Comparison of ENCODE assay signal across 24 cellular contexts in the genomic region with DNA sequence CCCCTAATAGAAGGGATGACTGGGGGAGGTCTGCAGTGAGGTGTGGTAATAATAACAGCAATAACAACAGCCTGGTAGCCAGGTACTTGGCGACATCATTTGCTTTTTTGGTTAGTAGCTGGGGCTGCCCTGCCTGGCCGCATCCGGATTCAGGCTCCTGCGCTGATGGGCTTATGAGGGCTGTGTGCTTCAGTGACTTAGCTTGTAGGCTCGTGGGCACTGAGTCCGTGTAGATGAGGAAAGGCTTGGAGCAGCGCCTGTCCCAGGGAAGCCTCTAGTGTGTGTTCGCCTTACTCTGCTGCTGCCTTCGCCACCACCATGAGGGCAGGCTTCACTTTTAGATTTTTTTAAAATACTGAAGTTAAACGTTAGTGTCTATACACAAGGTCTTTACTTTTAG.
"Had no signal": no experiment of that assay in that cellular context is flagged by ENCODE, and none has a peak within 500 bp of the region (broad histone marks: within the 10 kb centered on the region; RNA-seq: fewer than 3 reads in every experiment).

No MANE protein-coding gene starts in this region.

- H3K27ac Mint-ChIP-seq: nephron, type B pancreatic cell had no signal

- H3K9me3 Mint-ChIP-seq: immature natural killer cell, nephron, type B pancreatic cell had no signal

- FAIRE-seq: frontal cortex, small intestine, urothelium cell line had no signal

- H3K27ac ChIP-seq: dorsolateral prefrontal cortex, lower lobe of right lung, ovary, right lobe of liver, stomach, thyroid gland had no signal

- H3K27me3 Mint-ChIP-seq: type B pancreatic cell had no signal

- H3K4me3 Mint-ChIP-seq: immature natural killer cell, nephron, type B pancreatic cell had no signal

- H3K9me3 ChIP-seq: lower lobe of right lung, ovary, right lobe of liver, stomach, thyroid gland had no signal

- H3K27me3 ChIP-seq: dorsolateral prefrontal cortex, ovary, right lobe of liver, stomach, thyroid gland had no signal

- ATAC-seq: left colon, left ventricle myocardium superior, lower lobe of right lung, right lobe of liver had no signal

- H3K4me3 ChIP-seq: dorsolateral prefrontal cortex, lower lobe of right lung, ovary, right lobe of liver, stomach, thyroid gland had no signal

- DNase-seq: effector CD4-positive, alpha-beta T cell; hypothalamus; immature natural killer cell; islet precursor cell; kidney glomerular epithelial cell; left colon; left ventricle myocardium superior; lower lobe of right lung; nucleus accumbens; right lobe of liver; small intestine; stimulated activated CD4-positive, alpha-beta T cell treated with anti-CD3 and anti-CD28 coated beads, Interleukin-12 subunit alpha, Interleukin-12 subunit beta, amount 100 ng/mL, for 4 hours; stimulated activated CD4-positive, alpha-beta T cell treated with anti-CD3 and anti-CD28 coated beads, Interleukin-1b, Interleukin-23, amount 100 ng/mL, for 48 hours; stimulated activated CD4-positive, alpha-beta T cell treated with anti-CD3 and anti-CD28 coated beads, Interleukin-4, amount 100 ng/mL, for 1 hour; stimulated activated CD8-positive, alpha-beta memory T cell treated with anti-CD3 and anti-CD28 coated beads, Interleukin-4, amount 100 ng/mL, for 48 hours; stimulated activated naive CD4-positive, alpha-beta T cell treated with Interleukin-2 at 50 U/mL for 16 hours; stomach; thyroid gland had no signal

- H3K36me3 ChIP-seq: ovary had no signal
